Comparison of ENCODE assay signal across 9 cellular contexts in the genomic region with DNA sequence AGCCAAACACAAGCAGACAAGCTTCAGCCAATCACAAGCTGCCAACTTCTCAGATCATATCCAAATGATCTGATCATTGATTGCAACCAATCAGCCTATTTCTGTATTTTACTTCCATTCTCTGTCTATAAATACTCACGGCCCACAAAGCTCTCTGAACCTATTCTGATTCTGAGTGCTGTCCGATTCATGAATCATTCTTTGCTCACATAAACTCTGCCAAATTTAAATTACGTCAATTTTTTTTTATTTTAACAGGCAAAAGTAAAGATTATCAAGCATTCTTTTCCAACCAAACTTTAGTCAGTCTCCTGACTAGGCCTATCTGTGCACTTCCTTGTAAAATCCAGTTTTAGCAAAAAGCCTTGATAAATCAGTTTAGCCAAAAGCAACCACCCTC.
"Had no signal": no experiment of that assay in that cellular context is flagged by ENCODE, and none has a peak within 500 bp of the region (broad histone marks: within the 10 kb centered on the region; RNA-seq: fewer than 3 reads in every experiment).

No MANE protein-coding gene starts in this region.

- ATAC-seq: activated CD8-positive, alpha-beta T cell treated with anti-CD3 and anti-CD28 coated beads, Interleukin-2, amount 10 ng/mL, durations not matched to agents 7 days and 5 days; gastroesophageal sphincter; left ventricle myocardium superior had no signal

- H3K27ac ChIP-seq: colonic mucosa, thyroid gland had no signal

- H3K27me3 ChIP-seq: colonic mucosa, gastroesophageal sphincter, thyroid gland had no signal

- H3K4me3 ChIP-seq: colonic mucosa, gastroesophageal sphincter, skin epidermis, thyroid gland had no signal

- H3K9me3 ChIP-seq: colonic mucosa, gastroesophageal sphincter, thyroid gland had no signal

- DNase-seq: activated CD8-positive, alpha-beta T cell treated with anti-CD3 and anti-CD28 coated beads, Interleukin-2, amount 10 ng/mL, durations not matched to agents 7 days and 5 days; activated naive CD8-positive, alpha-beta T cell treated with anti-CD3 and anti-CD28 coated beads for 36 hours; colonic mucosa; left ventricle myocardium superior; mesendoderm; posterior cingulate gyrus; thyroid gland had no signal

- H3K36me3 ChIP-seq: colonic mucosa, gastroesophageal sphincter, thyroid gland had no signal
